1 cellular context compared by ENCODE assay signal in the genomic region with DNA sequence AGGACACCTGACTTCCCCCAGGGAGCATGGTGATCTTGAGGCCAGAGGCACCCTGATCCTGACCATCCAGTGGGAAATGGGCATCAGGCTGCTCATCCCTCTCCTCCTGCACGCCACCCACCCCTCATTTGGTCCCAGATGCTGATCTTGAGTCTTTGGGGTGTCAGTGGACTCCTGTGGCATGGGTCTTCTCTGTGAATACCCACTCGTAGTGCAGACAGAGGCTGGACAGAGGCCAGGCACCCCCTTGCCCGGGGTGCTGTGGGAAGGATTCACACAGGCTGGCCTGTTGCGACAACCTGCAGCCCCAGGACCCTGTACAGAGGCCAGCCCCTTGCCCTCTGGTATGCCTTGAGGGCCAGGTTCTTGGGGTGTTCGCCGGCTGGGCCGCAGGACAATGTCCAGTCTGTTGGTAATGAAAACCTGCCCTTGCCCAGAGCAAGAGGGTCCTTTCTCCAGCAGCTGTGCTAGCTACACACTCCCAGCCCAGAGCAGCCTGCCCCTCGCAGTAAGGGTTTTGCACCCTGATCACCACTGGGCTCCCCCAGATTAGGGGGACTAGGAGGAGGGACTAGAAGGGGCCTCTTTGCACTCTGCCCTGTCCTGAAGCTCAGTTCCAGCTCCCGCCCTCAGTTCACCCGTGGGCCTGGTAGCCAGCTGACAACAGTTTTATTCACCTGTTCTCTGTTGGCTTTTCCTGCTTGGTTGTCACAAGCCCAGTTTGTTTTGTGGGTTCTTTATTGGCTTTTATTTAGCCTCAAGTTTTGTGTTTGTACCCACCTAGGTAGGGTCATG.
TF ChIP-seq lines count a peak whose summit lies in the region.

No MANE protein-coding gene starts in this region.

TF ChIP-seq in SK-N-SH, 30 proteins besides CTCF, POLR2A, EP300 and RAD21 (continued from another document):
- TF ChIP-seq, protein P1, sequence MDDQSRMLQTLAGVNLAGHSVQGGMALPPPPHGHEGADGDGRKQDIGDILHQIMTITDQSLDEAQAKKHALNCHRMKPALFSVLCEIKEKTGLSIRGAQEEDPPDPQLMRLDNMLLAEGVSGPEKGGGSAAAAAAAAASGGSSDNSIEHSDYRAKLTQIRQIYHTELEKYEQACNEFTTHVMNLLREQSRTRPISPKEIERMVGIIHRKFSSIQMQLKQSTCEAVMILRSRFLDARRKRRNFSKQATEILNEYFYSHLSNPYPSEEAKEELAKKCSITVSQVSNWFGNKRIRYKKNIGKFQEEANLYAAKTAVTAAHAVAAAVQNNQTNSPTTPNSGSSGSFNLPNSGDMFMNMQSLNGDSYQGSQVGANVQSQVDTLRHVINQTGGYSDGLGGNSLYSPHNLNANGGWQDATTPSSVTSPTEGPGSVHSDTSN (IDR thresholded peaks at IDR 0.05): no peak
